In the genomic region with DNA sequence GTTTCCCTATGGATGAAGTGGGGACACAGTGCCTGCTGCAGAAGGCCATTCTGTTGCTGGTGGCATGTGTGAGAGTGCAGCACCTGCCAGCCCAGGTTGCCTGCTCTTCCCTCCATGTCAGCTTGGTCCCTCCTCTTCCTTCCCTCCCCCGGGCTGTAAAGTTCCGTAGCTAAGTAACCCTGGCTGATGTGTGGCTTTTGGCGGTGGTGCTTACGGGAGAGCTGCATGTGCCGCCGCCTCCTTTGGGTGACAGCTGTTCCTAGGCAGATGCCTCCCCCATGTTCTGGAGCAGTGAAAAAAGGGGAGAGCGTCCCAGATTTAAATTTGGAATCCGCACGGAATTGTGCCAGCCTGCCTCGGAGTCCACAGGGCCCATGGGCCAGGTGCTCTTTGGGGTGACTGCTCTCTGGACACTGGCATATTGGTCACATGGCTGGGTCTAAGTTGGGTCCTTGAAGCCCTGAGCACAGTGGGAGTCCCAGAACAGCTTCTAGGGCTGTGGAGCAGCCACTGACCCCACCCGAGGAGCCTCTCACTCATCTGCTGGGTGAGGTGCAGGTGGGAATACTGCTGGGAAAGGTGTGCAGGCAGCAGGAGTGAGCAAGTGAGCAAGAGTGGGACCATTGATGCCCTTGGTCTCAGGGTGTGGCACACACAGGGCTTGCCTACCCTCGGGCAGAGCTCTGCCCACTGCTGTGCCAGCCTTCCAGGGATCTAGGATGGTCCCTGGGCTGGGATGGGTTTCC, we compare ENCODE assay signal across 26 cellular contexts. TPM values are rescaled to one million over a fixed set of nuclear protein-coding genes. Genes with fewer than 3 reads are reported as not detected.
"Had no signal": no experiment of that assay in that cellular context is flagged by ENCODE, and none has a peak within 500 bp of the region (broad histone marks: within the 10 kb centered on the region; RNA-seq: fewer than 3 reads in every experiment).

No MANE protein-coding gene starts in this region.

- H3K27me3 ChIP-seq: body of pancreas, gastrocnemius medialis, right lobe of liver, vagina had no signal

- H3K27ac ChIP-seq: body of pancreas, gastrocnemius medialis, right lobe of liver, vagina, VCaP had no signal

- H3K27me3 Mint-ChIP-seq: activated naive CD8-positive, alpha-beta T cell; naive thymus-derived CD4-positive, alpha-beta T cell; progenitor cell of endocrine pancreas; type B pancreatic cell had no signal

- H3K36me3 ChIP-seq: gastrocnemius medialis, right lobe of liver, vagina had no signal

- H3K9me3 ChIP-seq: body of pancreas, gastrocnemius medialis, right lobe of liver, vagina had no signal

- ATAC-seq: body of pancreas; gastrocnemius medialis; naive thymus-derived CD4-positive, alpha-beta T cell; stimulated activated naive CD8-positive, alpha-beta T cell treated with anti-CD3 and anti-CD28 coated beads, Interleukin-15, Interleukin-2, amounts not matched to agents 100 U/mL and 50 U/mL, for 24 hours had no signal

- H3K4me1 Mint-ChIP-seq: naive thymus-derived CD4-positive, alpha-beta T cell had no signal

- H3K4me3 Mint-ChIP-seq: activated naive CD8-positive, alpha-beta T cell; naive thymus-derived CD4-positive, alpha-beta T cell; neural crest cell; type B pancreatic cell had no signal

- H3K4me3 ChIP-seq: body of pancreas, gastrocnemius medialis, right lobe of liver, vagina had no signal

- H3K36me3 Mint-ChIP-seq: activated naive CD8-positive, alpha-beta T cell; naive thymus-derived CD4-positive, alpha-beta T cell; type B pancreatic cell had no signal

- H3K27ac Mint-ChIP-seq: activated naive CD8-positive, alpha-beta T cell; naive thymus-derived CD4-positive, alpha-beta T cell; progenitor cell of endocrine pancreas; type B pancreatic cell had no signal

- H3K4me1 ChIP-seq: body of pancreas, gastrocnemius medialis, right lobe of liver had no signal

- DNase-seq: activated CD4-positive, alpha-beta T cell treated with anti-CD3 and anti-CD28 coated beads for 4 hours; activated CD4-positive, alpha-beta T cell treated with anti-CD3 and anti-CD28 coated beads, Interleukin-2, amount 50 U/mL, for 4 hours; activated effector memory CD4-positive, alpha-beta T cell treated with Interleukin-2 at 50 U/mL for 16 hours; activated naive CD4-positive, alpha-beta T cell treated with Interleukin-2 at 50 U/mL for 16 hours; activated T-cell treated with anti-CD3 and anti-CD28 coated beads for 4 hours; aorta; body of pancreas; effector memory CD4-positive, alpha-beta T cell; erythroblast; gastrocnemius medialis; glutamatergic neuron; mammary epithelial cell; midbrain; naive thymus-derived CD4-positive, alpha-beta T cell; stimulated activated CD4-positive, alpha-beta T cell treated with anti-CD3 and anti-CD28 coated beads, Interleukin-4, amount 100 ng/mL, for 1 hour; stimulated activated naive CD8-positive, alpha-beta T cell treated with anti-CD3 and anti-CD28 coated beads, Interleukin-15, Interleukin-2, amounts not matched to agents 100 U/mL and 50 U/mL, for 24 hours; T-helper 9 cell had no signal

- H3K9me3 Mint-ChIP-seq: neural crest cell, type B pancreatic cell had no signal

RNA-seq across cellular contexts. Expression of a gene that starts 33.1 kb away (rescaled TPM):
- total RNA-seq: body of pancreas; dermis microvascular lymphatic vessel endothelial cell; mammary epithelial cell; naive thymus-derived CD4-positive, alpha-beta T cell; T-helper 1 cell treated with Interleukin-12 subunit alpha and Interleukin-12 subunit beta and Interleukin-4 antibody, amounts not matched to agents 30 ng/mL and 1 ng/mL, for 36 hours had no signal
- polyA plus RNA-seq: mammary epithelial cell; naive thymus-derived CD4-positive, alpha-beta T cell had no signal
